In the genomic region with DNA sequence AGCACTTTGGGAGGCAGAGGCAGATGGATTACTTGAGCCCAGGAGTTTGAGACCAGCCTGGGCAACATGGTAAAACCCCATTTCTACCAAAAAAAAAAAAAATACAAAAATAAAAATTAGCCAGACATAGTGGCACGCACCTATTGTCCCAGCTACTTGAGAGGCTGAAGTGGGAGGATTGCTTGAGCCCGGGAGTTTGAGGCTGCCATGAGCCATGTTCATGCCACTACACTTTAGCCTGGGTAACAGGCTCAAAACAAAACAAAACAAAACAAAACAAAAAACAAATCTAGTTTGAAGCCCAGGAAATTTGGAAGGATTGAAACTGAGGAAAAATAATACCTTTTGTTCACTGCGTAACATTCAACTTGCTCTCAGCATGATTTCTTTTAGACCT, we compare ENCODE assay signal across 9 cellular contexts. TPM values are rescaled to one million over a fixed set of nuclear protein-coding genes. Genes with fewer than 3 reads are reported as not detected.
DNase-seq lines count a peak whose midpoint lies in the region; ATAC-seq and TF ChIP-seq lines count a peak whose summit lies in the region.
"Had no signal": no experiment of that assay in that cellular context is flagged by ENCODE, and none has a peak within 500 bp of the region (broad histone marks: within the 10 kb centered on the region; RNA-seq: fewer than 3 reads in every experiment).

No MANE protein-coding gene starts in this region.

- no peaks in the 10 kb centered on the region for H3K9me3 Mint-ChIP-seq in HFFc6
- H3K9me3 Mint-ChIP-seq in natural killer cell treated with Interleukin-12 subunit alpha and Interleukin-12 subunit beta and Interleukin-15 and Interleukin-18, amount 100 ng/mL, for 72 hours: no peaks in the 10 kb centered on the region

- peaks cover 91% of the 10 kb centered on the region for H3K79me2 ChIP-seq in ACC112 (ENCODE audit: control insufficient read depth, insufficient read depth, low read length, unreplicated experiment)

- H3K27ac ChIP-seq in ACC112 (ENCODE audit: low read depth, low read length): peak overlapping the region; percentile 90
- peak overlapping the region; percentile 67 for H3K27ac ChIP-seq in brain microvascular endothelial cell

- in situ Hi-C loops in brain microvascular endothelial cell (cut with HindIII; ENCODE audit: low pct_ligation_motif_present, low sequenced_read_pairs): no loop called here

- no peaks in the 10 kb centered on the region for H3K36me3 ChIP-seq in ACC112 (ENCODE audit: insufficient read depth, low read length)
- no peaks in the 10 kb centered on the region for H3K36me3 ChIP-seq in brain microvascular endothelial cell (replicated peaks)

- peak overlapping the region; percentile 75 for H3K4me3 Mint-ChIP-seq in HFFc6
- peak overlapping the region; percentile 47 for H3K4me3 Mint-ChIP-seq in natural killer cell treated with Interleukin-12 subunit alpha and Interleukin-12 subunit beta and Interleukin-15 and Interleukin-18, amount 100 ng/mL, for 72 hours
- H3K4me3 Mint-ChIP-seq: activated CD4-positive, alpha-beta T cell treated with anti-CD3 and anti-CD28 coated beads, Interleukin-2, amount 10 ng/mL, durations not matched to agents 7 days and 5 days had no signal

- H3K4me3 ChIP-seq in ACC112 (ENCODE audit: low read depth, low read length): peak overlapping the region; percentile 59
- H3K4me3 ChIP-seq in brain microvascular endothelial cell (ENCODE audit: low read depth, low read length): no peak overlapping the region

- H3K4me1 Mint-ChIP-seq in HFFc6 (ENCODE audit: low read depth): peaks cover 100% of the 10 kb centered on the region
- peaks cover 58 to 69% of the 10 kb centered on the region in 2 donors for H3K4me1 Mint-ChIP-seq in natural killer cell treated with Interleukin-12 subunit alpha and Interleukin-12 subunit beta and Interleukin-15 and Interleukin-18, amount 100 ng/mL, for 72 hours (ENCODE audit: low read depth in 2 of 2)

- H3K4me1 ChIP-seq in ACC112 (ENCODE audit: control insufficient read depth, insufficient read depth, low read length, unreplicated experiment): peaks cover 70% of the 10 kb centered on the region

- H3K27ac Mint-ChIP-seq in HFFc6: peak overlapping the region; percentile 89
- H3K27ac Mint-ChIP-seq in natural killer cell treated with Interleukin-12 subunit alpha and Interleukin-12 subunit beta and Interleukin-15 and Interleukin-18, amount 100 ng/mL, for 72 hours: no peak overlapping the region

- peaks cover 21% of the 10 kb centered on the region for H3K36me3 Mint-ChIP-seq in HFFc6 (ENCODE audit: low read depth)
- no peaks in the 10 kb centered on the region for H3K36me3 Mint-ChIP-seq in natural killer cell treated with Interleukin-12 subunit alpha and Interleukin-12 subunit beta and Interleukin-15 and Interleukin-18, amount 100 ng/mL, for 72 hours

- H3K27me3 ChIP-seq in ACC112 (ENCODE audit: insufficient read depth, low read length): no peaks in the 10 kb centered on the region
- H3K27me3 ChIP-seq in brain microvascular endothelial cell (replicated peaks): no peaks in the 10 kb centered on the region

- ATAC-seq in natural killer cell treated with Interleukin-12 subunit alpha and Interleukin-12 subunit beta and Interleukin-15 and Interleukin-18, amount 100 ng/mL, for 72 hours: no peak
- ATAC-seq in GM21528 (IDR thresholded peaks at IDR 0.05; ENCODE audit: low FRiP score, unreplicated experiment): no peak

- TF ChIP-seq CTCF in HFFc6 (IDR thresholded peaks at IDR 0.05) (no peak), brain microvascular endothelial cell (IDR thresholded peaks at IDR 0.05; ENCODE audit: low read depth, low read length, missing control alignments) (no peak)

- peaks cover 2% of the 10 kb centered on the region; the same call in 1 of the 2 replicates for H3K27me3 Mint-ChIP-seq in HFFc6 (ENCODE audit: insufficient read depth)
- no peaks in the 10 kb centered on the region for H3K27me3 Mint-ChIP-seq in natural killer cell treated with Interleukin-12 subunit alpha and Interleukin-12 subunit beta and Interleukin-15 and Interleukin-18, amount 100 ng/mL, for 72 hours
- H3K27me3 Mint-ChIP-seq: activated CD4-positive, alpha-beta T cell treated with anti-CD3 and anti-CD28 coated beads, Interleukin-2, amount 10 ng/mL, durations not matched to agents 7 days and 5 days had no signal

- H2AFZ ChIP-seq in ACC112 (ENCODE audit: low read length, unreplicated experiment): no peak overlapping the region

- DNase-seq in HFFc6: no peak
- peak; percentile 22 for DNase-seq in brain microvascular endothelial cell
- no peak for DNase-seq in natural killer cell treated with Interleukin-12 subunit alpha and Interleukin-12 subunit beta and Interleukin-15 and Interleukin-18, amount 100 ng/mL, for 72 hours (ENCODE audit: low spot score)
- no peak for DNase-seq in activated CD4-positive, CD25-positive, alpha-beta regulatory T cell treated with anti-CD3 and anti-CD28 coated beads, Interleukin-2, amount 50 U/mL, for 72 hours
- DNase-seq in NCI-H146 (lab: John Stamatoyannopoulos, UW): no peak
- DNase-seq in activated effector memory CD4-positive, alpha-beta T cell treated with anti-CD3 and anti-CD28 coated beads, Interleukin-2, amount 50 U/mL, for 16 hours: no peak
- DNase-seq: activated CD4-positive, alpha-beta T cell treated with anti-CD3 and anti-CD28 coated beads, Interleukin-2, amount 10 ng/mL, durations not matched to agents 7 days and 5 days had no signal

RNA-seq across cellular contexts. Expression of a gene that starts 16.6 kb away (rescaled TPM):
- total RNA-seq in HFFc6 (2021; fragmentation: NEBNext Ultra II Directional; extraction: Animal tissue kit (Norgen Biotek cat#: 25700)): 10 to 100 TPM; 56.4 to 68.8 (median 59.9) TPM
- 10 to 100 TPM; 55.4 to 63.5 TPM for total RNA-seq in natural killer cell treated with Interleukin-12 subunit alpha and Interleukin-12 subunit beta and Interleukin-15 and Interleukin-18, amount 100 ng/mL, for 72 hours
